8 cellular contexts compared by ENCODE assay signal in the genomic region with DNA sequence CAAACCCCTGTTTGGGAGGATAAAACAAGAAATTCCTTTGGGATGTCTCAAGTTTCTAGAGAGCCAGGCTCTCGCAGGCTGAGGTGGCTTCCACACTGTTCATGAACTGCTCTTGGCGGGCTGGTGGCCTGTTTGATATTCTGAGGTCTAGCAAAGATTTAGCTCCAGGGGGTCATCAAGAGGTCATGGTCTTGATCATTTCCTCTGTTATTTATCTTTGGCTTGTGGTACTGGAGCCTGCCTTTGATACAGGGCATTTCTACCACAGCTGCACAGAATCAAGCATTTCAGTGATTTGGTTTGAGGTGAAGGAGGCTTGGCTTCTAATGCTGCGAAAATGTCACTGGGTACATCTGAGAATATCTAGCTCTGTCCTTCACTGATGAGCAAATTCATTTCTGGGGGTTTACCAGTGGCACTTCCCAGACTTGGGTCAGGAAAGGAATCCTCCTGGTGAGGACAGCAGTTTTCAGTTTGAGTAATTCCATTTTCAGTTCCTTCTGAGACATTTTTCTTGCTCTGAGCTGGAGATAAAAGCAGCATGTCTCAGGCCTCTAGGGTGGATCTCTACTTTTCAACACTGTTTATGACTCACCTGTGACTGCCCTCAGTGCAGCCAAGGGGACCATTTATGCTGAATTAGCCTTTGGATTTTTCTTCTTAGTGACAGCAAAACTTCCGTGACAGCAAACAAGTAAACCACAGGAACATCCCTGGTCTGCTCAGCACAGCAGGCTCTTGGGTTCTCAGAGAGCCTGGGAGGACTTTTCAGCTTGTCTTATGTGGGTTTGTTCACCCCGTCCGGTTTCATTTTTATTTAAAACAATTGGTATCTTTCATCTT.
A peak's percentile ranks its signal among the peaks of the same experiment; 100 is the strongest.
DNase-seq lines count a peak whose midpoint lies in the region; ATAC-seq and TF ChIP-seq lines count a peak whose summit lies in the region.

No MANE protein-coding gene starts in this region.

- ATAC-seq in GM21528 (IDR thresholded peaks at IDR 0.05; ENCODE audit: low FRiP score, unreplicated experiment): peak; percentile 86

- H3K4me3 Mint-ChIP-seq in activated T-helper 1 cell treated with anti-CD3 and anti-CD28 coated beads, Interleukin-12 subunit alpha, Interleukin-12 subunit beta, Interleukin-2, Interleukin-4 antibody, amounts not matched to agents 30 ng/mL and 10 ng/mL and 1 ng/mL, durations not matched to agents 14 hours and 24 hours and 36 hours: peak overlapping the region; percentile 36

- no peaks in the 10 kb centered on the region for H3K9me3 Mint-ChIP-seq in activated T-helper 1 cell treated with anti-CD3 and anti-CD28 coated beads, Interleukin-12 subunit alpha, Interleukin-12 subunit beta, Interleukin-2, Interleukin-4 antibody, amounts not matched to agents 30 ng/mL and 10 ng/mL and 1 ng/mL, durations not matched to agents 14 hours and 24 hours and 36 hours

- DNase-seq in GM12864 (ENCODE audit: low read depth) (peak; percentile 93), left kidney (ENCODE audit: low read depth, low spot score) (peak; percentile 56), NCI-H2171 (lab: John Stamatoyannopoulos, UW) (no peak), SW 1271 (lab: John Stamatoyannopoulos, UW) (no peak), NCI-H1092 (lab: John Stamatoyannopoulos, UW) (no peak)
- DNase-seq in Jurkat, Clone E6-1 (ENCODE audit: low read depth, low spot score): peak; percentile 72
- DNase-seq in activated T-helper 1 cell treated with anti-CD3 and anti-CD28 coated beads, Interleukin-12 subunit alpha, Interleukin-12 subunit beta, Interleukin-2, Interleukin-4 antibody, amounts not matched to agents 30 ng/mL and 10 ng/mL and 1 ng/mL, durations not matched to agents 14 hours and 24 hours and 36 hours (ENCODE audit: low spot score): peak; percentile 63

- intact Hi-C loops in activated T-helper 1 cell treated with anti-CD3 and anti-CD28 coated beads, Interleukin-12 subunit alpha, Interleukin-12 subunit beta, Interleukin-2, Interleukin-4 antibody, amounts not matched to agents 30 ng/mL and 10 ng/mL and 1 ng/mL, durations not matched to agents 14 hours and 24 hours and 36 hours (cut with micrococcal nuclease): loop anchor here (1.0 to 10.0 kb wide), 21 partner anchors 17 to 1176 kb away; a partner anchor contains a TSS

- peaks cover 3% of the 10 kb centered on the region for H3K27me3 Mint-ChIP-seq in activated T-helper 1 cell treated with anti-CD3 and anti-CD28 coated beads, Interleukin-12 subunit alpha, Interleukin-12 subunit beta, Interleukin-2, Interleukin-4 antibody, amounts not matched to agents 30 ng/mL and 10 ng/mL and 1 ng/mL, durations not matched to agents 14 hours and 24 hours and 36 hours (ENCODE audit: insufficient read depth)

- H3K4me1 Mint-ChIP-seq in activated T-helper 1 cell treated with anti-CD3 and anti-CD28 coated beads, Interleukin-12 subunit alpha, Interleukin-12 subunit beta, Interleukin-2, Interleukin-4 antibody, amounts not matched to agents 30 ng/mL and 10 ng/mL and 1 ng/mL, durations not matched to agents 14 hours and 24 hours and 36 hours (ENCODE audit: low read depth): peaks cover 59% of the 10 kb centered on the region

- peak overlapping the region; percentile 86 for H3K27ac Mint-ChIP-seq in activated T-helper 1 cell treated with anti-CD3 and anti-CD28 coated beads, Interleukin-12 subunit alpha, Interleukin-12 subunit beta, Interleukin-2, Interleukin-4 antibody, amounts not matched to agents 30 ng/mL and 10 ng/mL and 1 ng/mL, durations not matched to agents 14 hours and 24 hours and 36 hours

- H3K36me3 Mint-ChIP-seq in activated T-helper 1 cell treated with anti-CD3 and anti-CD28 coated beads, Interleukin-12 subunit alpha, Interleukin-12 subunit beta, Interleukin-2, Interleukin-4 antibody, amounts not matched to agents 30 ng/mL and 10 ng/mL and 1 ng/mL, durations not matched to agents 14 hours and 24 hours and 36 hours (ENCODE audit: low read depth): no peaks in the 10 kb centered on the region

- TF ChIP-seq CTCF in GM12864 (IDR thresholded peaks at IDR 0.05; ENCODE audit: low read depth, low read length, missing control alignments): no peak

- H3K4me3 ChIP-seq in GM12864 (ENCODE audit: low read depth, low read length): no peak overlapping the region; the same call in 1 of the 2 replicates
- peak overlapping the region; percentile 16 for H3K4me3 ChIP-seq in Jurkat, Clone E6-1 (ENCODE audit: low read length)

Comparison
In these comparisons a context has a peak if more than half of its experiments do, and no peak if none do; other contexts are left out.
1. DNase-seq: peak in GM12864 (single experiment), Jurkat, Clone E6-1 (single experiment), activated T-helper 1 cell treated with anti-CD3 and anti-CD28 coated beads, Interleukin-12 subunit alpha, Interleukin-12 subunit beta, Interleukin-2, Interleukin-4 antibody, amounts not matched to agents 30 ng/mL and 10 ng/mL and 1 ng/mL, durations not matched to agents 14 hours and 24 hours and 36 hours (single experiment) and left kidney (single experiment); none in NCI-H2171 (single experiment), SW 1271 (0 of 2) and NCI-H1092 (single experiment).